24 cellular contexts compared by ENCODE assay signal in the genomic region with DNA sequence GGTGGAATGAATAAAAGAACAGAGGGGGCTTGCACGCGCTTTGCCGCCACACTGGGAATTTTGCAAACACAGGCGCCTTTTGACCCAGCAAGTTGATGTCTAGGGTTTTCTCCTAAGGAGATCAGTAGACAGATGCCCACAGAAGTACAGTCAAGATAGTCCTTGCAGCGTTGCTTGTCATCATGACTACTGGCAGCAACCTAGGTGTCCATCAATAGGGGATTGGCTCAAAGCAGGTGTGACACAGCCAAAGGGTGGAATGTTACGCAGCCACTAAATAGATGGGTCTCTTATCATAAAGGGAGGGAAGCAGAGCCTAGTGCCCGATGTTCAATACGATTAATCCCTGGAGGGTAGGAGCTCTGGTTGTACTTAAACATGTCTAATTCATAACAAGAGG.
"Had no signal": no experiment of that assay in that cellular context is flagged by ENCODE, and none has a peak within 500 bp of the region (broad histone marks: within the 10 kb centered on the region; RNA-seq: fewer than 3 reads in every experiment).

No MANE protein-coding gene starts in this region.

- H3K27ac Mint-ChIP-seq: mesothelial cell of epicardium had no signal

- H3K9me3 ChIP-seq: colonic mucosa, esophagus muscularis mucosa, gastrocnemius medialis, heart right ventricle, left lung, lower lobe of right lung, mucosa of descending colon had no signal

- FAIRE-seq: endothelial cell of umbilical vein, islet of Langerhans, keratinocyte had no signal

- H3K27ac ChIP-seq: colonic mucosa, dorsolateral prefrontal cortex, esophagus muscularis mucosa, gastrocnemius medialis, heart right ventricle, left lung, lower lobe of right lung had no signal

- DNase-seq: colonic mucosa; cortex of kidney; dermis blood vessel endothelial cell; dorsolateral prefrontal cortex; effector CD4-positive, alpha-beta T cell; effector memory CD4-positive, alpha-beta T cell; foreskin fibroblast; foreskin melanocyte; gastrocnemius medialis; glutamatergic neuron; head of caudate nucleus; heart right ventricle; hippocampal formation; left cardiac atrium; left lung; left ventricle myocardium superior; lower lobe of right lung; mesenchymal stem cell; mucosa of descending colon had no signal

- H3K36me3 ChIP-seq: colonic mucosa, esophagus muscularis mucosa, gastrocnemius medialis, heart right ventricle, left lung, lower lobe of right lung had no signal

- H3K4me3 Mint-ChIP-seq: mesothelial cell of epicardium had no signal

- H3K36me3 Mint-ChIP-seq: mesothelial cell of epicardium had no signal

- ATAC-seq: gastrocnemius medialis, heart right ventricle, left cardiac atrium, left lung, left ventricle myocardium superior, lower lobe of right lung, mucosa of descending colon had no signal

- H3K4me1 ChIP-seq: colonic mucosa had no signal

- H3K27me3 ChIP-seq: colonic mucosa, dorsolateral prefrontal cortex, esophagus muscularis mucosa, gastrocnemius medialis, heart right ventricle, left lung had no signal

- H3K4me3 ChIP-seq: colonic mucosa, dorsolateral prefrontal cortex, esophagus muscularis mucosa, gastrocnemius medialis, heart right ventricle, left lung, lower lobe of right lung, mucosa of descending colon had no signal

- H3K9me3 Mint-ChIP-seq: mesothelial cell of epicardium had no signal
